In genomic region chr15:40844543-40844981, GRCh38 we compare ENCODE assay signal across 9 cellular contexts. TPM values are rescaled to one million over a fixed set of nuclear protein-coding genes. Genes with fewer than 3 reads are reported as not detected.
DNase-seq lines count a peak whose midpoint lies in the region; ATAC-seq, FAIRE-seq and TF ChIP-seq lines count a peak whose summit lies in the region.
"Had no signal": no experiment of that assay in that cellular context is flagged by ENCODE, and none has a peak within 500 bp of the region (broad histone marks: within the 10 kb centered on the region; RNA-seq: fewer than 3 reads in every experiment).

No MANE protein-coding gene starts in this region.

- TF ChIP-seq EP300 in tibial nerve (IDR thresholded peaks at IDR 0.05) = no peak

- H3K4me1 ChIP-seq in mucosa of descending colon (ENCODE audit: low read depth) = peaks cover 11% of the 10 kb centered on the region
- peaks cover 0 to 20% (median 11%) of the 10 kb centered on the region in 4 donors for H3K4me1 ChIP-seq in tibial nerve

- peak overlapping the region; percentile 65 for H3K4me3 ChIP-seq in mucosa of descending colon
- peak overlapping the region; percentile 26 to 57 (median 43) for H3K4me3 ChIP-seq in tibial nerve

- H3K9me3 ChIP-seq in mucosa of descending colon (no peaks in the 10 kb centered on the region), tibial nerve (no peaks in the 10 kb centered on the region)

- H3K27me3 ChIP-seq in tibial nerve = peaks cover 0 to 30% of the 10 kb centered on the region in 2 donors

- FAIRE-seq in HTR-8/SVneo (lab: Jason Lieb, UNC) = no peak

- H3K27ac ChIP-seq in VCaP (peak overlapping the region; percentile 90), tibial nerve (peak overlapping the region in 1 of 4 donors; percentile 69)

- ATAC-seq in mucosa of descending colon = peak; percentile 7

- intact Hi-C loops in mucosa of descending colon (cut with DNase I, micrococcal nuclease) = no loop called here

- DNase-seq in NCI-H748 (lab: John Stamatoyannopoulos, UW; ENCODE audit: unreplicated experiment) (peak; percentile 55), NCI-H748 treated with DMSO at 0.1 percent for 48 hours (lab: John Stamatoyannopoulos, UW) (no peak), dermis blood vessel endothelial cell (peak; percentile 26), mucosa of descending colon (peak in 2 of 3 donors; percentile 51 to 69), tibial nerve (ENCODE audit: low spot score in 2 of 2) (no peak), HTR-8/SVneo (ENCODE audit: insufficient read length, low spot score) (no peak), NCI-H446 treated with DMSO at 0.1 percent for 48 hours (lab: John Stamatoyannopoulos, UW) (no peak)
- DNase-seq: DND-41 had no signal

- no peak for TF ChIP-seq POLR2A in tibial nerve (IDR thresholded peaks at IDR 0.05)

- TF ChIP-seq CTCF in VCaP (conservative IDR thresholded peaks at IDR 0.05) (no peak), mucosa of descending colon (IDR thresholded peaks at IDR 0.05) (no peak), tibial nerve (IDR thresholded peaks at IDR 0.05) (no peak)

- WGBS in tibial nerve, 2 donors = 1% methylated on average over 17 of the region's 44 CpGs

- H3K36me3 ChIP-seq in mucosa of descending colon (ENCODE audit: low read depth) = no peaks in the 10 kb centered on the region
- H3K36me3 ChIP-seq in tibial nerve = no peaks in the 10 kb centered on the region

RNA-seq across cellular contexts. Expression of gene SPINT1, which starts 0.7 kb away (rescaled TPM):
- total RNA-seq in dermis blood vessel endothelial cell (1.2 and 3.7 TPM in 2 replicates), mucosa of descending colon (100 to 1,000 TPM; 167 to 415 (median 324) TPM), tibial nerve (10 to 100 TPM in 1 of 4 donors, 1 to 10 TPM in 3; 1.1 to 12.0 (median 4.2) TPM)

RNA-seq across cellular contexts. Expression of gene PPP1R14D, which starts 16.1 kb away (rescaled TPM):
- not detected in 2 replicates for total RNA-seq in dermis blood vessel endothelial cell
- 100 to 1,000 TPM in 2 of 3 donors, 10 to 100 TPM in 1; 57.5 to 186 (median 154) TPM for total RNA-seq in mucosa of descending colon
- not detected for total RNA-seq in tibial nerve

RNA-seq across cellular contexts. Expression of gene RHOV, which starts 29.5 kb away (rescaled TPM):
- total RNA-seq in dermis blood vessel endothelial cell = 0.17 TPM in 1 of 2 replicates, not detected in the other
- total RNA-seq in mucosa of descending colon = 1 to 10 TPM; 1.6 to 6.2 (median 3.5) TPM
- total RNA-seq in tibial nerve = under 1 TPM in 2 of 4 donors, not detected in 2; 0.39 to 0.60 TPM

RNA-seq across cellular contexts. Expression of gene DNAJC17, which starts 37.3 kb away (rescaled TPM):
- total RNA-seq in dermis blood vessel endothelial cell (21.6 and 61.4 TPM in 2 replicates), mucosa of descending colon (10 to 100 TPM; 29.6 to 47.6 (median 36.5) TPM), tibial nerve (10 to 100 TPM; 23.9 to 61.5 (median 36.3) TPM)

RNA-seq across cellular contexts. Expression of gene ZFYVE19, which starts 37.7 kb away (rescaled TPM):
- total RNA-seq in dermis blood vessel endothelial cell (32.3 and 47.5 TPM in 2 replicates), mucosa of descending colon (10 to 100 TPM; 22.2 to 37.5 (median 36.5) TPM), tibial nerve (10 to 100 TPM; 19.0 to 48.5 (median 34.2) TPM)

Comparison
In these comparisons a context has a peak if more than half of its experiments do, and no peak if none do; other contexts are left out.
1. DNase-seq: peak in NCI-H748 (single experiment), dermis blood vessel endothelial cell (single experiment) and mucosa of descending colon (2 of 3); none in NCI-H748 treated with DMSO at 0.1 percent for 48 hours (single experiment), tibial nerve (0 of 2), HTR-8/SVneo (single experiment) and NCI-H446 treated with DMSO at 0.1 percent for 48 hours (single experiment).
2. RNA of gene SPINT1, which starts 0.7 kb away (total RNA-seq): 167 to 415 TPM in mucosa of descending colon; 1.1 to 12.0 TPM in tibial nerve and 1.2 to 3.7 TPM in dermis blood vessel endothelial cell; every median in the first group is over 10 times any median in the second.
3. RNA of gene PPP1R14D, which starts 16.1 kb away (total RNA-seq): 57.5 to 186 TPM in mucosa of descending colon; not detected in dermis blood vessel endothelial cell and not detected in tibial nerve; every median in the first group is over 10 times any median in the second.